Comparison of ENCODE assay signal across 21 cellular contexts in genomic region chr11:60274462-60274861, GRCh38. TPM values are rescaled to one million over a fixed set of nuclear protein-coding genes. Genes with fewer than 3 reads are reported as not detected.
DNase-seq lines count a peak whose midpoint lies in the region; TF ChIP-seq lines count a peak whose summit lies in the region.
"Had no signal": no experiment of that assay in that cellular context is flagged by ENCODE, and none has a peak within 500 bp of the region (broad histone marks: within the 10 kb centered on the region; RNA-seq: fewer than 3 reads in every experiment).

No MANE protein-coding gene starts in this region.

- H3K36me3 Mint-ChIP-seq in dendritic cell treated with granulocyte-macrophage colony-stimulating factor and Interleukin-4, amounts not matched to agents 40 ng/mL and 50 ng/mL, for 4 days (ENCODE audit: low read depth), result no peaks in the 10 kb centered on the region
- H3K36me3 Mint-ChIP-seq in osteocyte (ENCODE audit: unreplicated experiment) (no peaks in the 10 kb centered on the region), CD14-positive monocyte (peaks cover 0 to 3% of the 10 kb centered on the region in 2 donors)
- H3K36me3 Mint-ChIP-seq: CD4-positive, CD25-positive, alpha-beta regulatory T cell; CD8-positive, alpha-beta T cell had no signal

- TF ChIP-seq CTCF in osteocyte (IDR thresholded peaks at IDR 0.05) (no peak), CD14-positive monocyte (IDR thresholded peaks at IDR 0.05) (no peak)

- intact Hi-C loops in dendritic cell treated with granulocyte-macrophage colony-stimulating factor and Interleukin-4, amounts not matched to agents 40 ng/mL and 50 ng/mL, for 4 days (cut with micrococcal nuclease), result no loop called here
- intact Hi-C loops in CD14-positive monocyte (cut with micrococcal nuclease), result no loop called here

- peak overlapping the region; percentile 50 for H3K27ac Mint-ChIP-seq in dendritic cell treated with granulocyte-macrophage colony-stimulating factor and Interleukin-4, amounts not matched to agents 40 ng/mL and 50 ng/mL, for 4 days
- peak overlapping the region; percentile 64 for H3K27ac Mint-ChIP-seq in osteocyte (ENCODE audit: unreplicated experiment)
- peak overlapping the region in 3 of 7 donors; percentile 21 to 76 (median 72) for H3K27ac Mint-ChIP-seq in CD14-positive monocyte
- H3K27ac Mint-ChIP-seq: CD4-positive, CD25-positive, alpha-beta regulatory T cell; CD8-positive, alpha-beta T cell; HFFc6 had no signal

- H3K9me3 Mint-ChIP-seq in dendritic cell treated with granulocyte-macrophage colony-stimulating factor and Interleukin-4, amounts not matched to agents 40 ng/mL and 50 ng/mL, for 4 days, result peaks cover 11% of the 10 kb centered on the region
- H3K9me3 Mint-ChIP-seq in osteocyte (ENCODE audit: unreplicated experiment) (peaks cover 10% of the 10 kb centered on the region), CD14-positive monocyte (peaks cover 0 to 4% (median 0%) of the 10 kb centered on the region in 7 donors)

- H3K4me3 Mint-ChIP-seq in dendritic cell treated with granulocyte-macrophage colony-stimulating factor and Interleukin-4, amounts not matched to agents 40 ng/mL and 50 ng/mL, for 4 days, result no peak overlapping the region
- H3K4me3 Mint-ChIP-seq in osteocyte (ENCODE audit: unreplicated experiment) (no peak overlapping the region), CD14-positive monocyte (peak overlapping the region in 1 of 2 donors; percentile 49)
- H3K4me3 Mint-ChIP-seq: CD4-positive, CD25-positive, alpha-beta regulatory T cell; CD8-positive, alpha-beta T cell; HFFc6 had no signal

- DNase-seq in CD1c-positive myeloid dendritic cell (ENCODE audit: extremely low spot score), result peak; percentile 18
- peak; percentile 55 for DNase-seq in MV-4-11 (lab: John Stamatoyannopoulos, UW)
- DNase-seq in osteocyte (ENCODE audit: extremely low spot score, unreplicated experiment), result no peak
- no peak for DNase-seq in stimulated activated CD4-positive, alpha-beta T cell treated with anti-CD3 and anti-CD28 coated beads, Interleukin-4, amount 100 ng/mL, for 24 hours
- DNase-seq in cortex of kidney (lab: John Stamatoyannopoulos, UW), result no peak
- DNase-seq in CD14-positive monocyte (ENCODE audit: low spot score), result no peak
- DNase-seq: 8988T; ACHN; AML-193; BE2C; Caco-2; CD4-positive, CD25-positive, alpha-beta regulatory T cell; CD8-positive, alpha-beta T cell; DMS153; DND-41; GDM1; GOT3; HFFc6 had no signal

- H3K4me1 Mint-ChIP-seq in dendritic cell treated with granulocyte-macrophage colony-stimulating factor and Interleukin-4, amounts not matched to agents 40 ng/mL and 50 ng/mL, for 4 days (ENCODE audit: low read depth), result peaks cover 51% of the 10 kb centered on the region
- peaks cover 28% of the 10 kb centered on the region for H3K4me1 Mint-ChIP-seq in osteocyte (ENCODE audit: unreplicated experiment)
- peaks cover 25% of the 10 kb centered on the region for H3K4me1 Mint-ChIP-seq in CD14-positive monocyte
- H3K4me1 Mint-ChIP-seq: CD4-positive, CD25-positive, alpha-beta regulatory T cell had no signal

- H3K27me3 Mint-ChIP-seq in dendritic cell treated with granulocyte-macrophage colony-stimulating factor and Interleukin-4, amounts not matched to agents 40 ng/mL and 50 ng/mL, for 4 days, result no peaks in the 10 kb centered on the region
- H3K27me3 Mint-ChIP-seq in osteocyte (ENCODE audit: unreplicated experiment), result no peaks in the 10 kb centered on the region
- H3K27me3 Mint-ChIP-seq in CD14-positive monocyte (ENCODE audit: low read depth in 3 of 3), result no peaks in the 10 kb centered on the region

RNA-seq across cellular contexts. Expression of gene MS4A4A, which starts 6.0 kb away (rescaled TPM):
- not detected in 2 replicates for total RNA-seq in osteocyte
- 10 to 100 TPM; 27.4 to 41.8 TPM for polyA plus RNA-seq in CD14-positive monocyte
- total RNA-seq: Caco-2; CD4-positive, CD25-positive, alpha-beta regulatory T cell; CD8-positive, alpha-beta T cell; HFFc6 had no signal
- polyA plus RNA-seq: A549; CD4-positive, CD25-positive, alpha-beta regulatory T cell had no signal

RNA-seq across cellular contexts. Expression of gene MS4A4E, which starts 31.5 kb away (rescaled TPM):
- total RNA-seq in osteocyte, result 0.30 TPM in 1 of 2 replicates, not detected in the other
- polyA plus RNA-seq in CD14-positive monocyte, result 1 to 10 TPM in 1 of 2 donors, under 1 TPM in 1; 1.00 to 1.1 TPM
- total RNA-seq: Caco-2; CD8-positive, alpha-beta T cell; HFFc6 had no signal
- polyA plus RNA-seq: A549; CD4-positive, CD25-positive, alpha-beta regulatory T cell had no signal

RNA-seq across cellular contexts. Expression of gene MS4A6E, which starts 52.6 kb away (rescaled TPM):
- total RNA-seq in osteocyte, result not detected in 2 replicates
- not detected for polyA plus RNA-seq in CD14-positive monocyte
- total RNA-seq: Caco-2; CD4-positive, CD25-positive, alpha-beta regulatory T cell; CD8-positive, alpha-beta T cell; GM12878; HFFc6 had no signal
- polyA plus RNA-seq: A549; CD4-positive, CD25-positive, alpha-beta regulatory T cell had no signal

Comparison
In these comparisons a context has a peak if more than half of its experiments do, and no peak if none do; other contexts are left out.
1. DNase-seq: peak in CD1c-positive myeloid dendritic cell (single experiment) and MV-4-11 (single experiment); none in osteocyte (single experiment), stimulated activated CD4-positive, alpha-beta T cell treated with anti-CD3 and anti-CD28 coated beads, Interleukin-4, amount 100 ng/mL, for 24 hours (single experiment), cortex of kidney (single experiment) and CD14-positive monocyte (single experiment).